Comparison of ENCODE assay signal across 9 cellular contexts in genomic region chr9:128323786-128324185, GRCh38. TPM values are rescaled to one million over a fixed set of nuclear protein-coding genes. Genes with fewer than 3 reads are reported as not detected.
DNase-seq lines count a peak whose midpoint lies in the region; ATAC-seq, FAIRE-seq and TF ChIP-seq lines count a peak whose summit lies in the region.
"Had no signal": no experiment of that assay in that cellular context is flagged by ENCODE, and none has a peak within 500 bp of the region (broad histone marks: within the 10 kb centered on the region; RNA-seq: fewer than 3 reads in every experiment).

No MANE protein-coding gene starts in this region.

- no peak overlapping the region for H2AK5ac ChIP-seq in mesenchymal stem cell (ENCODE audit: low read length, severe bottlenecking)

- H3K14ac ChIP-seq in mesenchymal stem cell (ENCODE audit: low read length in 2 of 2): no peak overlapping the region

- H3K27me3 ChIP-seq in left ventricle myocardium inferior (ENCODE audit: low read depth): no peaks in the 10 kb centered on the region
- H3K27me3 ChIP-seq in mesenchymal stem cell (ENCODE audit: control insufficient read depth in 1 of 2, insufficient read depth in 1 of 2, low read length in 2 of 2): no peaks in the 10 kb centered on the region
- no peaks in the 10 kb centered on the region for H3K27me3 ChIP-seq in vagina

- peaks cover 36% of the 10 kb centered on the region for H3K79me1 ChIP-seq in mesenchymal stem cell (replicated peaks; ENCODE audit: low read length, poor library complexity, severe bottlenecking)

- H3K18ac ChIP-seq in mesenchymal stem cell (ENCODE audit: low read depth in 1 of 2, low read length in 2 of 2): no peak overlapping the region

- no peak overlapping the region for H3K23ac ChIP-seq in mesenchymal stem cell (ENCODE audit: low read length in 2 of 2)

- no peak overlapping the region for H4K8ac ChIP-seq in mesenchymal stem cell (ENCODE audit: low read length)

- no peak overlapping the region for H2BK15ac ChIP-seq in mesenchymal stem cell (ENCODE audit: low read depth, poor library complexity, severe bottlenecking)

- 88% methylated on average over 9 of the region's 12 CpGs for WGBS in mesenchymal stem cell

- intact Hi-C loops in left ventricle myocardium inferior (cut with micrococcal nuclease): no loop called here
- intact Hi-C loops in cardiac septum (cut with DNase I): loop anchor here (5.0 kb wide), 1 partner anchor 46 kb away; the partner anchor contains the start of genes GOLGA2 and SWI5
- intact Hi-C loops in vagina (cut with DNase I): no loop called here

- H3K4me2 ChIP-seq in mesenchymal stem cell (ENCODE audit: low read length, poor library complexity, severe bottlenecking): peak overlapping the region; percentile 91

- H3K9ac ChIP-seq in mesenchymal stem cell (ENCODE audit: low read length): peak overlapping the region; percentile 93

- no peak overlapping the region for H2BK5ac ChIP-seq in mesenchymal stem cell (ENCODE audit: low read depth, low read length, poor library complexity, severe bottlenecking)

- H3K27ac ChIP-seq in left ventricle myocardium inferior (replicated peaks) (no peak overlapping the region), mesenchymal stem cell (ENCODE audit: low read length, poor library complexity, severe bottlenecking) (peak overlapping the region; percentile 79), vagina (no peak overlapping the region)

- H2BK12ac ChIP-seq in mesenchymal stem cell (ENCODE audit: low read length in 2 of 2): no peak overlapping the region

- no peak for ATAC-seq in GM18868 (IDR thresholded peaks at IDR 0.05; ENCODE audit: unreplicated experiment)

- no peak overlapping the region for H3K4ac ChIP-seq in mesenchymal stem cell (ENCODE audit: low read depth in 1 of 2, low read length in 2 of 2)

- no peak overlapping the region for H2BK120ac ChIP-seq in mesenchymal stem cell (ENCODE audit: low read depth, low read length)

- TF ChIP-seq CTCF in left ventricle myocardium inferior (IDR thresholded peaks at IDR 0.05; ENCODE audit: borderline replicate concordance) (no peak), astrocyte of the cerebellum (IDR thresholded peaks at IDR 0.05; ENCODE audit: low read depth, low read length, missing control alignments) (no peak), vagina (IDR thresholded peaks at IDR 0.05) (no peak)

- no peak overlapping the region for H4K91ac ChIP-seq in mesenchymal stem cell (ENCODE audit: low read length)

- in situ Hi-C loops in astrocyte of the cerebellum (cut with HindIII; ENCODE audit: low sequenced_read_pairs): no loop called here

- DNase-seq in left ventricle myocardium inferior: no peak
- no peak for DNase-seq in cardiac septum (ENCODE audit: low spot score)
- DNase-seq in astrocyte of the cerebellum (ENCODE audit: low read depth): no peak
- peak; percentile 27 for DNase-seq in mesenchymal stem cell
- no peak for DNase-seq in vagina (ENCODE audit: extremely low spot score in 2 of 2)
- no peak for DNase-seq in urothelium cell line (ENCODE audit: low spot score)
- no peak for DNase-seq in mesenteric fat pad (ENCODE audit: low spot score)
- DNase-seq: GDM1 had no signal

- FAIRE-seq in urothelium cell line (lab: Jason Lieb, UNC): no peak

- H3K36me3 ChIP-seq in left ventricle myocardium inferior (peaks cover 51% of the 10 kb centered on the region), mesenchymal stem cell (ENCODE audit: control insufficient read depth in 1 of 2, insufficient read depth in 2 of 2, low read depth in 1 of 2, low read length in 2 of 2) (peaks cover 42 to 50% of the 10 kb centered on the region in 2 experiments), vagina (peaks cover 0 to 21% of the 10 kb centered on the region in 2 donors)

- no peaks in the 10 kb centered on the region for H3K9me3 ChIP-seq in left ventricle myocardium inferior (replicated peaks)
- no peaks in the 10 kb centered on the region for H3K9me3 ChIP-seq in mesenchymal stem cell (ENCODE audit: control insufficient read depth, low read length)
- no peaks in the 10 kb centered on the region for H3K9me3 ChIP-seq in vagina

- TF ChIP-seq POLR2A in vagina (IDR thresholded peaks at IDR 0.05): no peak

- H3K4me3 ChIP-seq in left ventricle myocardium inferior (peak overlapping the region; percentile 86), astrocyte of the cerebellum (ENCODE audit: low read depth, low read length) (peak overlapping the region; percentile 95), mesenchymal stem cell (ENCODE audit: insufficient read depth in 1 of 2, low read depth in 1 of 2, low read length in 2 of 2) (peak overlapping the region in 1 of 2 experiments; percentile 91), vagina (peak overlapping the region; percentile 78 to 80)

- H3K4me1 ChIP-seq in left ventricle myocardium inferior (peaks cover 55% of the 10 kb centered on the region), mesenchymal stem cell (ENCODE audit: control insufficient read depth, insufficient read depth, low read depth, low read length) (peaks cover 14% of the 10 kb centered on the region), vagina (peaks cover 40% of the 10 kb centered on the region)

- no peak overlapping the region for H2AFZ ChIP-seq in mesenchymal stem cell (ENCODE audit: low read depth, low read length)

RNA-seq across cellular contexts. Expression of gene COQ4, which starts 1.1 kb away (rescaled TPM):
- total RNA-seq in left ventricle myocardium inferior (32.0 TPM), cardiac septum (25.9 TPM), vagina (42.0 TPM), mesenteric fat pad (25.7 TPM)
- polyA plus RNA-seq in mesenchymal stem cell (2013, experiment 1 of 2): 41.5 TPM
- polyA plus RNA-seq in mesenchymal stem cell (2013, experiment 2 of 2): 41.8 TPM

RNA-seq across cellular contexts. Expression of gene TRUB2, which starts 1.5 kb away (rescaled TPM):
- total RNA-seq in left ventricle myocardium inferior: 43.7 TPM
- total RNA-seq in cardiac septum: 30.7 TPM
- 17.2 TPM for polyA plus RNA-seq in mesenchymal stem cell (2013, experiment 1 of 2)
- polyA plus RNA-seq in mesenchymal stem cell (2013, experiment 2 of 2): 15.7 TPM
- 11.3 TPM for total RNA-seq in vagina
- total RNA-seq in mesenteric fat pad: 25.0 TPM

RNA-seq across cellular contexts. Expression of gene SLC27A4, which starts 16.5 kb away (rescaled TPM):
- total RNA-seq in left ventricle myocardium inferior: 18.8 TPM
- 17.4 TPM for total RNA-seq in cardiac septum
- 18.4 TPM for polyA plus RNA-seq in mesenchymal stem cell (2013, experiment 1 of 2)
- polyA plus RNA-seq in mesenchymal stem cell (2013, experiment 2 of 2): 18.7 TPM
- total RNA-seq in vagina: 28.0 TPM
- 27.9 TPM for total RNA-seq in mesenteric fat pad

RNA-seq across cellular contexts. Expression of gene URM1, which starts 47.4 kb away (rescaled TPM):
- total RNA-seq in left ventricle myocardium inferior (57.0 TPM), cardiac septum (49.5 TPM), vagina (15.2 TPM), mesenteric fat pad (55.7 TPM)
- 59.4 TPM for polyA plus RNA-seq in mesenchymal stem cell (2013, experiment 1 of 2)
- polyA plus RNA-seq in mesenchymal stem cell (2013, experiment 2 of 2): 59.8 TPM

RNA-seq across cellular contexts. Expression of gene SWI5, which starts 47.7 kb away (rescaled TPM):
- total RNA-seq in left ventricle myocardium inferior (16.2 TPM), cardiac septum (17.7 TPM), vagina (42.7 TPM), mesenteric fat pad (16.0 TPM)
- polyA plus RNA-seq in mesenchymal stem cell (2013, experiment 1 of 2): 35.0 TPM
- 33.3 TPM for polyA plus RNA-seq in mesenchymal stem cell (2013, experiment 2 of 2)
